Comparison of ENCODE assay signal across 2 cellular contexts in genomic region chr11:116911981-116912734, GRCh38.
TF ChIP-seq lines count a peak whose summit lies in the region.

No MANE protein-coding gene starts in this region.

TF ChIP-seq in SK-N-SH treated with all-trans-retinoic acid at 6 μM for 48 hours, 23 proteins besides CTCF, POLR2A, EP300 and RAD21:
- TF ChIP-seq ARNTL (CRISPR knock-in tag; IDR thresholded peaks at IDR 0.05; ENCODE audit: borderline replicate concordance, low read depth) = no peak
- TF ChIP-seq RARB (CRISPR knock-in tag; IDR thresholded peaks at IDR 0.05) = no peak
- no peak for TF ChIP-seq ZNF70 (CRISPR knock-in tag; IDR thresholded peaks at IDR 0.05)
- TF ChIP-seq POU6F1 (CRISPR knock-in tag; IDR thresholded peaks at IDR 0.05; ENCODE audit: borderline replicate concordance, low read depth) = no peak
- TF ChIP-seq ISL1 (CRISPR knock-in tag; IDR thresholded peaks at IDR 0.05) = no peak

TF ChIP-seq in SK-N-SH, 30 proteins besides CTCF, POLR2A, EP300 and RAD21:
- no peak for TF ChIP-seq FOSL2 (IDR thresholded peaks at IDR 0.05; ENCODE audit: borderline replicate concordance, low read depth)
- TF ChIP-seq REST (IDR thresholded peaks at IDR 0.05; ENCODE audit: low read depth, low read length) = no peak
- no peak for TF ChIP-seq IRF3 (IDR thresholded peaks at IDR 0.05; ENCODE audit: low read depth, low read length)
- no peak for TF ChIP-seq RCOR1 (IDR thresholded peaks at IDR 0.05; ENCODE audit: low read length)
- TF ChIP-seq MEF2A (IDR thresholded peaks at IDR 0.05; ENCODE audit: borderline replicate concordance, low read depth) = no peak
- TF ChIP-seq EZH2phosphoT487 (IDR thresholded peaks at IDR 0.05; ENCODE audit: borderline replicate concordance, low read depth) = no peak
- no peak for TF ChIP-seq GATA2 (CRISPR knock-in tag; IDR thresholded peaks at IDR 0.05)
- no peak for TF ChIP-seq GABPA (IDR thresholded peaks at IDR 0.05; ENCODE audit: low read depth)
- TF ChIP-seq USF1 (IDR thresholded peaks at IDR 0.05; ENCODE audit: borderline replicate concordance, low read depth) = no peak
- no peak for TF ChIP-seq SMC3 (IDR thresholded peaks at IDR 0.05; ENCODE audit: low read depth, low read length)
- TF ChIP-seq NRF1 (IDR thresholded peaks at IDR 0.05; ENCODE audit: low read depth, low read length) = no peak
- TF ChIP-seq ELF1 (IDR thresholded peaks at IDR 0.05) = no peak
- no peak for TF ChIP-seq MXI1 (IDR thresholded peaks at IDR 0.05; ENCODE audit: low read depth, low read length)
